11 cellular contexts compared by ENCODE assay signal in the genomic region with DNA sequence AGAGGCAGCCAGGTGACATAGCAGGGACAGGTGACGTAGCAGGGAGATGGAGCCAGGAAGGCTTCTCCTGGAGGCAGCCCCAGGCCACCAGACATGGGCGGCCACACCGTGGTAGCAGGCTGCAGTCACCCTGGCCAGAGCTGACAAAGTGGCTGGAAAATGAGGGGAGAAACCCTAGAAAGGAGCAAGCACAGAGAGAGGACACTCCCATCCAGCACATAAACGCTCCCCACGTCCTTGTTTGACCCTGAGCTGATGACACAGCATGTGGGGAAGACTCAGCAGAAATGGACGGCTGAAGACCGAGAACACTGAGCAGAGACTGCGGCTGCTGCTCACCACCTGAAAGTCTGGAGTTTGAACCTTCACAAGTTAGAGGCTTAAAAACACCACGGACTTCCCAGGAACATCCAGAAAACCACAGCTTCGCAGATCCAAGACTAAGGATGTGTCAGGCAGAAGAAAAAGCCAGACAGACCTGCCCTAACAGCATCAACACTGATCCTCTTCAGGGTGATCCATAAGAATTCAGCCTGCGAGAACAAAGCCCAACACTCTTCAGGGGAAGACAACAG. TPM values are rescaled to one million over a fixed set of nuclear protein-coding genes. Genes with fewer than 3 reads are reported as not detected.
DNase-seq lines count a peak whose midpoint lies in the region; ATAC-seq and TF ChIP-seq lines count a peak whose summit lies in the region.
"Had no signal": no experiment of that assay in that cellular context is flagged by ENCODE, and none has a peak within 500 bp of the region (broad histone marks: within the 10 kb centered on the region; RNA-seq: fewer than 3 reads in every experiment).

No MANE protein-coding gene starts in this region.

- H3K18ac ChIP-seq in H9 (ENCODE audit: insufficient read length, low read depth, low read length): peak overlapping the region; percentile 11

- peak overlapping the region; percentile 44 to 81 (median 64); a peak in 3 of 7 replicates for H3K27ac Mint-ChIP-seq in H9
- no peak overlapping the region for H3K27ac Mint-ChIP-seq in activated T-helper 2 cell treated with anti-CD3 and anti-CD28 coated beads, Interferon-gamma antibody, Interleukin-2, Interleukin-4, amounts not matched to agents 10 μg/mL and 5 μg/mL and 100 μg/mL, durations not matched to agents 14 hours and 24 hours and 36 hours

- no peak overlapping the region for H2AFZ ChIP-seq in H9 (ENCODE audit: low read length)

- no peaks in the 10 kb centered on the region for H3K9me3 Mint-ChIP-seq in H9
- H3K9me3 Mint-ChIP-seq in activated T-helper 2 cell treated with anti-CD3 and anti-CD28 coated beads, Interferon-gamma antibody, Interleukin-2, Interleukin-4, amounts not matched to agents 10 μg/mL and 5 μg/mL and 100 μg/mL, durations not matched to agents 14 hours and 24 hours and 36 hours: no peaks in the 10 kb centered on the region

- H3K27me3 ChIP-seq in H9 (ENCODE audit: insufficient read depth, low read length) (no peaks in the 10 kb centered on the region), spleen (replicated peaks in 1 of 7) (no peaks in the 10 kb centered on the region)

- H3K4me1 ChIP-seq in H9 (ENCODE audit: insufficient read depth, low read length): no peaks in the 10 kb centered on the region
- H3K4me1 ChIP-seq in spleen: peaks cover 4 to 25% (median 11%) of the 10 kb centered on the region in 6 donors

- no peak overlapping the region for H2BK12ac ChIP-seq in H9 (ENCODE audit: insufficient read length, low read depth, low read length)

- no peak overlapping the region for H2BK120ac ChIP-seq in H9 (ENCODE audit: low read depth, low read length, poor library complexity, severe bottlenecking)

- ATAC-seq in GM21723 (IDR thresholded peaks at IDR 0.05; ENCODE audit: unreplicated experiment): no peak

- no peak for TF ChIP-seq CTCF in H9 (conservative IDR thresholded peaks at IDR 0.05)
- TF ChIP-seq CTCF in spleen (IDR thresholded peaks at IDR 0.05 in 8 of 11, conservative IDR thresholded peaks at IDR 0.05 in 3 of 11): no peak

- H3K56ac ChIP-seq in H9 (ENCODE audit: insufficient read length, low read depth, low read length): no peak overlapping the region

- no peak overlapping the region for H2BK20ac ChIP-seq in H9 (ENCODE audit: low read depth, low read length, poor library complexity, severe bottlenecking)

- H3K4me2 ChIP-seq in H9 (ENCODE audit: insufficient read depth, insufficient read length, low read length): no peak overlapping the region

- peaks cover 0 to 87% (median 0%) of the 10 kb centered on the region in 6 donors for H3K36me3 ChIP-seq in spleen

- no peak overlapping the region for H3K4me3 Mint-ChIP-seq in H9
- no peak overlapping the region for H3K4me3 Mint-ChIP-seq in activated T-helper 2 cell treated with anti-CD3 and anti-CD28 coated beads, Interferon-gamma antibody, Interleukin-2, Interleukin-4, amounts not matched to agents 10 μg/mL and 5 μg/mL and 100 μg/mL, durations not matched to agents 14 hours and 24 hours and 36 hours (ENCODE audit: low read depth)

- no CpG with 5 or more reads among the region's 11 CpGs for WGBS in H9 (ENCODE audit: extremely low coverage, insufficient read length, low lambda C conversion rate)
- 59 to 79% (median 70%) methylated on average over 11 of the region's 11 CpGs for WGBS in spleen, 5 donors

- H3K23ac ChIP-seq in H9 (ENCODE audit: insufficient read length, low read depth, low read length): no peak overlapping the region

- H3K36me3 Mint-ChIP-seq in H9 (ENCODE audit: insufficient read depth in 1 of 3, low read depth in 3 of 3): peaks cover 18 to 50% (median 39%) of the 10 kb centered on the region in 3 experiments; a peak in 6 of 7 replicates
- peaks cover 26% of the 10 kb centered on the region for H3K36me3 Mint-ChIP-seq in activated T-helper 2 cell treated with anti-CD3 and anti-CD28 coated beads, Interferon-gamma antibody, Interleukin-2, Interleukin-4, amounts not matched to agents 10 μg/mL and 5 μg/mL and 100 μg/mL, durations not matched to agents 14 hours and 24 hours and 36 hours (ENCODE audit: low read depth)

- no peaks in the 10 kb centered on the region for H3K79me2 ChIP-seq in H9 (ENCODE audit: insufficient read depth, low read length)

- H2BK15ac ChIP-seq in H9 (ENCODE audit: low read depth, low read length): no peak overlapping the region

- H3K4ac ChIP-seq in H9 (ENCODE audit: low read depth, low read length): no peak overlapping the region

- no peak overlapping the region for H3K14ac ChIP-seq in H9 (ENCODE audit: insufficient read depth, low read length)

- DNase-seq in H9 (no peak), cerebellar cortex (ENCODE audit: low spot score) (peak; percentile 89), iris pigment epithelial cell (ENCODE audit: low read depth) (peak; percentile 79), spleen (no peak), DMS 273 (lab: John Stamatoyannopoulos, UW; ENCODE audit: unreplicated experiment) (no peak), D341Med (ENCODE audit: low spot score) (no peak)
- no peak for DNase-seq in activated T-helper 2 cell treated with anti-CD3 and anti-CD28 coated beads, Interferon-gamma antibody, Interleukin-2, Interleukin-4, amounts not matched to agents 10 μg/mL and 5 μg/mL and 100 μg/mL, durations not matched to agents 14 hours and 24 hours and 36 hours (ENCODE audit: low spot score)
- DNase-seq: DMS 273 treated with DMSO at 0.1 percent for 48 hours; NK-92 treated with Interleukin-12 subunit alpha and Interleukin-12 subunit beta, amount 100 ng/mL, for 24 hours had no signal

- no peak overlapping the region for H4K5ac ChIP-seq in H9 (ENCODE audit: insufficient read length, low read depth, low read length)

- H4K8ac ChIP-seq in H9 (replicated peaks; ENCODE audit: insufficient read length, low read depth, low read length): no peak overlapping the region

- H4K91ac ChIP-seq in H9 (ENCODE audit: insufficient read length, low read depth, low read length): no peak overlapping the region

- no peaks in the 10 kb centered on the region for H3K23me2 ChIP-seq in H9 (ENCODE audit: insufficient read length, low read depth, low read length, poor library complexity, severe bottlenecking)

- H2AK5ac ChIP-seq in H9 (ENCODE audit: insufficient read length, low read length): no peak overlapping the region

- H3K27ac ChIP-seq in H9 (ENCODE audit: insufficient read length, low read depth, low read length) (no peak overlapping the region), spleen (peak overlapping the region in 6 of 8 donors; percentile 3 to 60 (median 42))

- H4K20me1 ChIP-seq in H9 (ENCODE audit: control insufficient read depth, insufficient read depth, insufficient read length): no peaks in the 10 kb centered on the region

- no peak overlapping the region for H3T11ph ChIP-seq in H9 (ENCODE audit: low read length)

- intact Hi-C loops in spleen (cut with DNase I; ENCODE audit: low total_unique reads): no loop called here
- intact Hi-C loops in activated T-helper 2 cell treated with anti-CD3 and anti-CD28 coated beads, Interferon-gamma antibody, Interleukin-2, Interleukin-4, amounts not matched to agents 10 μg/mL and 5 μg/mL and 100 μg/mL, durations not matched to agents 14 hours and 24 hours and 36 hours (cut with micrococcal nuclease): no loop called here

- no peak for TF ChIP-seq POLR2A in spleen (IDR thresholded peaks at IDR 0.05)

- 0 out of 4 replicates have a peak, but pooled peaks cover 0 to 3% of the 10 kb centered on the region in 2 experiments for H3K4me1 Mint-ChIP-seq in H9
- H3K4me1 Mint-ChIP-seq in activated T-helper 2 cell treated with anti-CD3 and anti-CD28 coated beads, Interferon-gamma antibody, Interleukin-2, Interleukin-4, amounts not matched to agents 10 μg/mL and 5 μg/mL and 100 μg/mL, durations not matched to agents 14 hours and 24 hours and 36 hours (ENCODE audit: low read depth): no peaks in the 10 kb centered on the region

- H3K9ac ChIP-seq in H9 (ENCODE audit: extremely low read depth, insufficient read length, low read length): no peak overlapping the region

- no peaks in the 10 kb centered on the region for H3K79me1 ChIP-seq in H9 (ENCODE audit: insufficient read depth, low read depth, low read length, poor library complexity, severe bottlenecking)

- H3K9me3 ChIP-seq in H9 (ENCODE audit: control insufficient read depth, low read depth, low read length): no peaks in the 10 kb centered on the region
- no peaks in the 10 kb centered on the region for H3K9me3 ChIP-seq in spleen

- H3K27me3 Mint-ChIP-seq in H9 (ENCODE audit: low read depth): no peaks in the 10 kb centered on the region
- no peaks in the 10 kb centered on the region for H3K27me3 Mint-ChIP-seq in activated T-helper 2 cell treated with anti-CD3 and anti-CD28 coated beads, Interferon-gamma antibody, Interleukin-2, Interleukin-4, amounts not matched to agents 10 μg/mL and 5 μg/mL and 100 μg/mL, durations not matched to agents 14 hours and 24 hours and 36 hours (ENCODE audit: low read depth)

- H3K4me3 ChIP-seq in spleen: no peak overlapping the region

- no peak overlapping the region for H2BK5ac ChIP-seq in H9 (ENCODE audit: insufficient read length, low read length)

RNA-seq across cellular contexts. Expression of a gene that starts 28.7 kb away (rescaled TPM):
- 6.2 and 6.8 TPM in 2 replicates for total RNA-seq in H9 (2021)
- total RNA-seq in spleen: under 1 TPM in 4 of 7 donors, not detected in 3; 0.44 to 0.86 (median 0.60) TPM
- under 1 TPM; 0.12 to 0.43 (median 0.26) TPM for polyA plus RNA-seq in spleen
- 0.18 and 0.30 TPM in 2 replicates for total RNA-seq in activated T-helper 2 cell treated with anti-CD3 and anti-CD28 coated beads, Interferon-gamma antibody, Interleukin-2, Interleukin-4, amounts not matched to agents 10 μg/mL and 5 μg/mL and 100 μg/mL, durations not matched to agents 14 hours and 24 hours and 36 hours
- total RNA-seq: H4 had no signal

RNA-seq across cellular contexts. Expression of a gene that starts 29.2 kb away (rescaled TPM):
- total RNA-seq in H9 (2021) (67.3 and 68.6 TPM in 2 replicates), spleen (10 to 100 TPM; 28.3 to 44.9 (median 31.7) TPM)
- 10 to 100 TPM; 21.8 to 31.4 (median 25.1) TPM for polyA plus RNA-seq in spleen
- total RNA-seq in activated T-helper 2 cell treated with anti-CD3 and anti-CD28 coated beads, Interferon-gamma antibody, Interleukin-2, Interleukin-4, amounts not matched to agents 10 μg/mL and 5 μg/mL and 100 μg/mL, durations not matched to agents 14 hours and 24 hours and 36 hours: 61.2 and 72.0 TPM in 2 replicates

RNA-seq across cellular contexts. Expression of a gene that starts 29.8 kb away (rescaled TPM):
- 15.3 and 23.6 TPM in 2 replicates for total RNA-seq in H9 (2021)
- total RNA-seq in spleen: 10 to 100 TPM; 20.1 to 37.6 (median 32.4) TPM
- polyA plus RNA-seq in spleen: 10 to 100 TPM; 18.7 to 30.8 (median 24.7) TPM
- total RNA-seq in activated T-helper 2 cell treated with anti-CD3 and anti-CD28 coated beads, Interferon-gamma antibody, Interleukin-2, Interleukin-4, amounts not matched to agents 10 μg/mL and 5 μg/mL and 100 μg/mL, durations not matched to agents 14 hours and 24 hours and 36 hours: 11.4 and 13.0 TPM in 2 replicates

RNA-seq across cellular contexts. Expression of a gene that starts 38.8 kb away (rescaled TPM):
- total RNA-seq in H9 (2021) (1.8 and 2.3 TPM in 2 replicates), spleen (1 to 10 TPM in 4 of 7 donors, not detected in 3; 1.2 to 3.8 (median 2.8) TPM)
- 1 to 10 TPM; 1.1 to 1.7 (median 1.5) TPM for polyA plus RNA-seq in spleen
- not detected in 2 replicates for total RNA-seq in activated T-helper 2 cell treated with anti-CD3 and anti-CD28 coated beads, Interferon-gamma antibody, Interleukin-2, Interleukin-4, amounts not matched to agents 10 μg/mL and 5 μg/mL and 100 μg/mL, durations not matched to agents 14 hours and 24 hours and 36 hours
- total RNA-seq: H4 had no signal

RNA-seq across cellular contexts. Expression of a gene that starts 40.2 kb away (rescaled TPM):
- 92.8 and 101 TPM in 2 replicates for total RNA-seq in H9 (2021)
- 10 to 100 TPM in 1 of 7 donors, 1 to 10 TPM in 6; 4.2 to 14.7 (median 7.0) TPM for total RNA-seq in spleen
- 10 to 100 TPM in 1 of 3 donors, 1 to 10 TPM in 2; 7.3 to 11.6 (median 8.5) TPM for polyA plus RNA-seq in spleen
- 17.8 and 24.6 TPM in 2 replicates for total RNA-seq in activated T-helper 2 cell treated with anti-CD3 and anti-CD28 coated beads, Interferon-gamma antibody, Interleukin-2, Interleukin-4, amounts not matched to agents 10 μg/mL and 5 μg/mL and 100 μg/mL, durations not matched to agents 14 hours and 24 hours and 36 hours

Comparison
In these comparisons a context has a peak if more than half of its experiments do, and no peak if none do; other contexts are left out.
1. DNase-seq: peak in cerebellar cortex (single experiment) and iris pigment epithelial cell (single experiment); none in H9 (single experiment), spleen (single experiment), DMS 273 (single experiment), activated T-helper 2 cell treated with anti-CD3 and anti-CD28 coated beads, Interferon-gamma antibody, Interleukin-2, Interleukin-4, amounts not matched to agents 10 μg/mL and 5 μg/mL and 100 μg/mL, durations not matched to agents 14 hours and 24 hours and 36 hours (single experiment) and D341Med (single experiment).